Comparison of ENCODE assay signal across 10 cellular contexts in genomic region chr16:10578474-10579316, GRCh38. TPM values are rescaled to one million over a fixed set of nuclear protein-coding genes. Genes with fewer than 3 reads are reported as not detected.
DNase-seq lines count a peak whose midpoint lies in the region; ATAC-seq and TF ChIP-seq lines count a peak whose summit lies in the region.
"Had no signal": no experiment of that assay in that cellular context is flagged by ENCODE, and none has a peak within 500 bp of the region (broad histone marks: within the 10 kb centered on the region; RNA-seq: fewer than 3 reads in every experiment).

No MANE protein-coding gene starts in this region.

- CTCF ChIA-PET in Calu3 (lab: Charles Lee), result interaction anchor here (0.6 to 1.4 kb wide), 10 partner anchors 11 to 165 kb away, joined by 3 to 5 read pairs (median 3); partner anchors contain the start of gene NUBP1

- peaks cover 10% of the 10 kb centered on the region for H3K27me3 Mint-ChIP-seq in Calu3 (ENCODE audit: unreplicated experiment)

- H3K4me1 ChIP-seq in RWPE2 (ENCODE audit: insufficient read depth, poor library complexity, severe bottlenecking) (peaks cover 19% of the 10 kb centered on the region), cardiac muscle cell (ENCODE audit: low read depth) (peaks cover 40% of the 10 kb centered on the region), rectal smooth muscle tissue (ENCODE audit: control insufficient read depth, insufficient read depth, low read length) (peaks cover 43% of the 10 kb centered on the region)

- DNase-seq in Calu3, result peak; percentile 64
- no peak for DNase-seq in RWPE2 (ENCODE audit: low spot score)
- DNase-seq in cardiac muscle cell (ENCODE audit: low read depth in 1 of 2, low spot score in 1 of 2), result peak in 1 of 2 donors; percentile 28
- DNase-seq in NCI-H2107 treated with DMSO at 0.1 percent for 48 hours (lab: John Stamatoyannopoulos, UW; ENCODE audit: unreplicated experiment), result no peak
- no peak for DNase-seq in activated CD4-positive, alpha-beta T cell treated with anti-CD3 and anti-CD28 coated beads for 4 hours
- no peak for DNase-seq in activated gamma-delta T cell treated with Interleukin-2 at 50 U/mL for 16 hours
- no peak for DNase-seq in NCI-H1930 (lab: John Stamatoyannopoulos, UW)
- DNase-seq: NCI-H1694 treated with DMSO at 0.1 percent for 48 hours had no signal

- H3K9me3 Mint-ChIP-seq in Calu3 (ENCODE audit: low read depth, unreplicated experiment), result no peaks in the 10 kb centered on the region

- H3K27ac ChIP-seq in RWPE2 (ENCODE audit: poor library complexity, severe bottlenecking) (peak overlapping the region; percentile 46), cardiac muscle cell (peak overlapping the region; percentile 90), rectal smooth muscle tissue (ENCODE audit: low read depth, low read length) (peak overlapping the region; percentile 41)

- H3K4me3 Mint-ChIP-seq in Calu3 (ENCODE audit: low read depth, unreplicated experiment), result peak overlapping the region; percentile 83

- H3K9ac ChIP-seq in rectal smooth muscle tissue (ENCODE audit: low read length), result peak overlapping the region; percentile 61

- H3K9me3 ChIP-seq in RWPE2 (ENCODE audit: severe bottlenecking) (no peaks in the 10 kb centered on the region), cardiac muscle cell (ENCODE audit: low read depth) (no peaks in the 10 kb centered on the region)

- intact Hi-C loops in Calu3 (cut with micrococcal nuclease; ENCODE audit: unreplicated experiment), result loop anchor here (5.0 to 10.0 kb wide), 3 partner anchors 54 to 339 kb away; no protein-coding TSS in a partner anchor

- peak overlapping the region; percentile 69 for H3K4me3 ChIP-seq in RWPE2 (ENCODE audit: severe bottlenecking)
- H3K4me3 ChIP-seq in cardiac muscle cell, result peak overlapping the region; percentile 54
- peak overlapping the region; percentile 84 for H3K4me3 ChIP-seq in rectal smooth muscle tissue (ENCODE audit: low read length)

- TF ChIP-seq CTCF in Calu3 (IDR thresholded peaks at IDR 0.05; ENCODE audit: unreplicated experiment) (no peak), RWPE2 (IDR thresholded peaks at IDR 0.05; ENCODE audit: poor library complexity, severe bottlenecking) (peak; percentile 43), cardiac muscle cell (IDR thresholded peaks at IDR 0.05; ENCODE audit: low read depth, low read length) (no peak)

- H3K4me1 Mint-ChIP-seq in Calu3 (ENCODE audit: low read depth, unreplicated experiment), result peaks cover 41% of the 10 kb centered on the region

- no peaks in the 10 kb centered on the region; the same call in 1 of the 2 replicates for H3K36me3 ChIP-seq in RWPE2 (ENCODE audit: low read depth)
- no peaks in the 10 kb centered on the region for H3K36me3 ChIP-seq in cardiac muscle cell
- H3K36me3 ChIP-seq in rectal smooth muscle tissue (ENCODE audit: control insufficient read depth, insufficient read depth, low read length), result no peaks in the 10 kb centered on the region

- ATAC-seq in RWPE2 (ENCODE audit: low read depth), result peak; percentile 48

- peaks cover 43% of the 10 kb centered on the region for H3K36me3 Mint-ChIP-seq in Calu3 (ENCODE audit: insufficient read depth, unreplicated experiment)

- H3K27me3 ChIP-seq in RWPE2 (ENCODE audit: insufficient read depth, poor library complexity, severe bottlenecking) (no peaks in the 10 kb centered on the region), cardiac muscle cell (no peaks in the 10 kb centered on the region), rectal smooth muscle tissue (ENCODE audit: control insufficient read depth, insufficient read depth, low read length) (no peaks in the 10 kb centered on the region)

- peak overlapping the region; percentile 56 for H3K27ac Mint-ChIP-seq in Calu3 (ENCODE audit: unreplicated experiment)

- no TSS peak for BruUV-seq in Calu3 (replicated peaks; lab: Mats Ljungman, UMichigan)

RNA-seq across cellular contexts. Expression of gene EMP2, which starts 1.7 kb away (rescaled TPM):
- total RNA-seq in Calu3 (2022) (65.9 and 73.9 TPM in 2 replicates), cardiac muscle cell (40.9 and 47.5 TPM in 2 replicates)
- 146 and 151 TPM in 2 replicates for polyA plus RNA-seq in cardiac muscle cell
- total RNA-seq: T-helper 2 cell treated with Interferon-gamma antibody and Interleukin-4, amounts not matched to agents 100 ng/mL and 5 ng/mL, for 36 hours had no signal
